Comparison of ENCODE assay signal across 9 cellular contexts in genomic region chr10:4826788-4827324, GRCh38. TPM values are rescaled to one million over a fixed set of nuclear protein-coding genes. Genes with fewer than 3 reads are reported as not detected.
DNase-seq lines count a peak whose midpoint lies in the region; ATAC-seq and TF ChIP-seq lines count a peak whose summit lies in the region.
"Had no signal": no experiment of that assay in that cellular context is flagged by ENCODE, and none has a peak within 500 bp of the region (broad histone marks: within the 10 kb centered on the region; RNA-seq: fewer than 3 reads in every experiment).

No MANE protein-coding gene starts in this region.

- H3K27ac ChIP-seq in GM23248: peak overlapping the region; percentile 89
- peak overlapping the region; percentile 90 to 97 (median 94) for H3K27ac ChIP-seq in sigmoid colon

- H3K79me2 ChIP-seq in GM23248 (ENCODE audit: insufficient read depth): peaks cover 11% of the 10 kb centered on the region

- DNase-seq in GM23248 (no peak), activated B cell treated with CpG ODN at 0.5 μM for 24 hours (no peak), foreskin fibroblast (no peak), sigmoid colon (no peak), NOMO-1 treated with dmso at 0.1 percent for 144 hours (lab: John Stamatoyannopoulos, UW; ENCODE audit: unreplicated experiment) (no peak), UCSD-AML1 (lab: John Stamatoyannopoulos, UW; ENCODE audit: unreplicated experiment) (no peak)
- DNase-seq in stimulated activated CD4-positive, alpha-beta T cell treated with anti-CD3 and anti-CD28 coated beads, Interleukin-2, amount 100 ng/mL, for 24 hours: no peak
- DNase-seq in NK-92 treated with Interleukin-12 subunit alpha and Interleukin-12 subunit beta, amount 100 ng/mL, for 24 hours (lab: John Stamatoyannopoulos, UW): no peak

- peak in 1 of 2 donors; percentile 0 for TF ChIP-seq POLR2A in sigmoid colon (IDR thresholded peaks at IDR 0.05)

- H3K9me3 ChIP-seq in GM23248 (ENCODE audit: low read depth): no peaks in the 10 kb centered on the region
- H3K9me3 ChIP-seq in sigmoid colon: no peaks in the 10 kb centered on the region

- H3K4me1 Mint-ChIP-seq in activated B cell treated with CpG ODN at 0.5 μM for 24 hours: peaks cover 9% of the 10 kb centered on the region
- H3K4me1 Mint-ChIP-seq: memory B cell had no signal

- CTCF ChIA-PET in activated B cell treated with CpG ODN at 0.5 μM for 24 hours (lab: Charles Lee): no interaction called here

- H3K4me3 ChIP-seq in GM23248 (peak overlapping the region; percentile 79), foreskin fibroblast (ENCODE audit: low read depth in 1 of 2, low read length in 2 of 2) (peak overlapping the region; percentile 60), sigmoid colon (peak overlapping the region; percentile 53 to 72 (median 67))

- H3F3A ChIP-seq in GM23248 (ENCODE audit: insufficient read depth): no peaks in the 10 kb centered on the region

- H3K36me3 Mint-ChIP-seq in activated B cell treated with CpG ODN at 0.5 μM for 24 hours (ENCODE audit: low read depth): no peaks in the 10 kb centered on the region
- H3K36me3 Mint-ChIP-seq: memory B cell had no signal

- no peak overlapping the region for H3K27ac Mint-ChIP-seq in activated B cell treated with CpG ODN at 0.5 μM for 24 hours
- H3K27ac Mint-ChIP-seq: memory B cell had no signal

- in situ Hi-C loops in GM23248 (cut with MboI): loop anchor here (25.0 kb wide), 1 partner anchor 785 kb away; no protein-coding TSS in a partner anchor

- intact Hi-C loops in activated B cell treated with CpG ODN at 0.5 μM for 24 hours (cut with micrococcal nuclease) (no loop called here), sigmoid colon (cut with DNase I) (no loop called here)

- peak overlapping the region; percentile 85 for H3K4me2 ChIP-seq in GM23248 (ENCODE audit: unreplicated experiment)

- peaks cover 19% of the 10 kb centered on the region for H3K4me1 ChIP-seq in GM23248 (ENCODE audit: insufficient read depth)
- H3K4me1 ChIP-seq in sigmoid colon: peaks cover 0 to 20% (median 11%) of the 10 kb centered on the region in 4 donors

- no peaks in the 10 kb centered on the region; the same call in 1 of the 2 replicates for H3K36me3 ChIP-seq in GM23248 (ENCODE audit: low read depth)
- H3K36me3 ChIP-seq in sigmoid colon: peaks cover 0 to 10% (median 0%) of the 10 kb centered on the region in 4 donors

- no peaks in the 10 kb centered on the region for H3K9me2 ChIP-seq in GM23248 (ENCODE audit: insufficient read depth)

- POLR2A ChIA-PET in activated B cell treated with CpG ODN at 0.5 μM for 24 hours (lab: Charles Lee): no interaction called here

- ATAC-seq in activated B cell treated with CpG ODN at 0.5 μM for 24 hours (ENCODE audit: low read depth): no peak

- TF ChIP-seq EP300 in sigmoid colon (IDR thresholded peaks at IDR 0.05): no peak

- H3K9ac ChIP-seq in GM23248: peak overlapping the region; percentile 87

- H3K27me3 Mint-ChIP-seq in activated B cell treated with CpG ODN at 0.5 μM for 24 hours: peaks cover 34% of the 10 kb centered on the region

- H3K27me3 ChIP-seq in GM23248 (replicated peaks; ENCODE audit: insufficient read depth) (no peaks in the 10 kb centered on the region), sigmoid colon (no peaks in the 10 kb centered on the region)

- 26 to 29% methylated on average over 13 of the region's 13 CpGs for WGBS in GM23248 (ENCODE audit: low coverage in 1 of 2, low lambda C conversion rate in 2 of 2, missing lambda C conversion rate in 2 of 2), 2 experiments
- WGBS in sigmoid colon, 2 donors: 32 to 60% methylated on average over 13 of the region's 13 CpGs

- peak overlapping the region; percentile 96 for H2AFZ ChIP-seq in GM23248

- no peak for TF ChIP-seq CTCF in activated B cell treated with CpG ODN at 0.5 μM for 24 hours (IDR thresholded peaks at IDR 0.05)
- TF ChIP-seq CTCF in foreskin fibroblast (IDR thresholded peaks at IDR 0.05; ENCODE audit: low read depth, low read length): no peak
- no peak for TF ChIP-seq CTCF in sigmoid colon (IDR thresholded peaks at IDR 0.05)

- peak overlapping the region; percentile 54 for H3K4me3 Mint-ChIP-seq in activated B cell treated with CpG ODN at 0.5 μM for 24 hours
- H3K4me3 Mint-ChIP-seq: memory B cell had no signal

- H4K20me1 ChIP-seq in GM23248 (ENCODE audit: insufficient read depth): no peaks in the 10 kb centered on the region

- H3K9me3 Mint-ChIP-seq in activated B cell treated with CpG ODN at 0.5 μM for 24 hours: no peaks in the 10 kb centered on the region
- H3K9me3 Mint-ChIP-seq: memory B cell had no signal

RNA-seq across cellular contexts. Expression of gene AKR1E2, which starts 0.8 kb away (rescaled TPM):
- total RNA-seq in GM23248 (2014; rRNA removed; shearing (Covaris generic)): 14.3 and 16.0 TPM in 2 replicates
- polyA plus RNA-seq in GM23248 (2016; fragmentation: Nextera tagmentation; extraction: Ambion mirVana) (5.1 and 5.2 TPM in 2 replicates), sigmoid colon (1 to 10 TPM in 1 of 3 donors, under 1 TPM in 1, not detected in 1; 0.69 to 1.7 TPM)
- total RNA-seq in activated B cell treated with CpG ODN at 0.5 μM for 24 hours (0.98 and 1.1 TPM in 2 replicates), sigmoid colon (10 to 100 TPM; 12.0 to 32.5 (median 16.2) TPM)
